In the genomic region with DNA sequence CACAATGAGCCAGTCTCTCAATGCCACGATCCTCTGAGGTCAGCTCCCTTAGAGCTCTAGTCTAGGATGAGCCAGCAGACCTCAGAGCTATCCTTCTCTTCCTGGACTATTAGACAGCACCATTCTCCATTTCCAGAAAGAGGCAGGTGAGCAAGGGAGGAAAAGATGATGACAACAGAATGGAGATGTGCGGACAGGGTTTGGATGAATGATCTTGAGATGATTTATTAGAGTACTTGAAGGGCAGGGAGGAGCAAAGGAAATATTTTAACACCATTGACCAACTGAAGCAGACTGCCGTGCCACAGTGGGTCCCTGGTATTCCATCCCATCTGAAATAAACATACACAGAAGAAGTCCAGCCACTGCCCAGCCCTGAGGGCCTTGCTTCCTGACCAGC, we compare ENCODE assay signal across 24 cellular contexts.
DNase-seq lines count a peak whose midpoint lies in the region; TF ChIP-seq lines count a peak whose summit lies in the region.
"Had no signal": no experiment of that assay in that cellular context is flagged by ENCODE, and none has a peak within 500 bp of the region (broad histone marks: within the 10 kb centered on the region; RNA-seq: fewer than 3 reads in every experiment).

No MANE protein-coding gene starts in this region.

- H3K27me3 ChIP-seq in BLaER1 treated with 17β-estradiol and CSF1 and Interleukin-3, amounts not matched to agents 10 nM and 100 nM, result no peaks in the 10 kb centered on the region
- no peaks in the 10 kb centered on the region for H3K27me3 ChIP-seq in tibial artery
- H3K27me3 ChIP-seq: BE2C had no signal

- intact Hi-C loops in tibial artery (cut with DNase I; ENCODE audit: low total_unique reads), result no loop called here

- no peak overlapping the region for H3K4me3 ChIP-seq in BLaER1 treated with 17β-estradiol and CSF1 and Interleukin-3, amounts not matched to agents 10 nM and 100 nM
- no peak overlapping the region for H3K4me3 ChIP-seq in tibial artery
- H3K4me3 ChIP-seq: A549, SK-N-MC had no signal

- H3K36me3 ChIP-seq in BLaER1 treated with 17β-estradiol and CSF1 and Interleukin-3, amounts not matched to agents 10 nM and 100 nM, result no peaks in the 10 kb centered on the region
- H3K36me3 ChIP-seq in tibial artery, result no peaks in the 10 kb centered on the region
- H3K36me3 ChIP-seq: BE2C had no signal

- H4K20me1 ChIP-seq in BLaER1 treated with 17β-estradiol and CSF1 and Interleukin-3, amounts not matched to agents 10 nM and 100 nM, result no peaks in the 10 kb centered on the region

- H3K27ac ChIP-seq in BLaER1 treated with 17β-estradiol and CSF1 and Interleukin-3, amounts not matched to agents 10 nM and 100 nM, result no peak overlapping the region
- H3K27ac ChIP-seq in RWPE1 (peak overlapping the region; percentile 41; the same call in 1 of the 2 replicates), tibial artery (peak overlapping the region; percentile 26 to 28)
- H3K27ac ChIP-seq: A549, KMS-11, SK-N-MC had no signal

- no peak overlapping the region for H3K9ac ChIP-seq in BLaER1 treated with 17β-estradiol and CSF1 and Interleukin-3, amounts not matched to agents 10 nM and 100 nM
- H3K9ac ChIP-seq: KMS-11 had no signal

- POLR2A ChIA-PET in RWPE1 (lab: Yijun Ruan, JAX; ENCODE audit: low non-redundant PET), result no interaction called here

- H3K4me2 ChIP-seq in BLaER1 treated with 17β-estradiol and CSF1 and Interleukin-3, amounts not matched to agents 10 nM and 100 nM, result peak overlapping the region in 6 of 11 experiments; percentile 18 to 48 (median 26); a peak in 10 of 22 replicates
- H3K4me2 ChIP-seq: A549, KMS-11 had no signal

- no peak for TF ChIP-seq CTCF in RWPE1 (conservative IDR thresholded peaks at IDR 0.05; ENCODE audit: low read depth)
- TF ChIP-seq CTCF in tibial artery (IDR thresholded peaks at IDR 0.05), result no peak

- H3K4me1 ChIP-seq in BLaER1 treated with 17β-estradiol and CSF1 and Interleukin-3, amounts not matched to agents 10 nM and 100 nM, result peaks cover 0 to 11% (median 8%) of the 10 kb centered on the region in 10 experiments; a peak in 10 of 20 replicates
- H3K4me1 ChIP-seq in tibial artery, result peaks cover 3 to 70% (median 32%) of the 10 kb centered on the region in 4 donors
- H3K4me1 ChIP-seq: A549, BE2C, Caco-2 had no signal

- no peak for DNase-seq in RWPE1 (ENCODE audit: low spot score)
- DNase-seq in kidney tubule cell (ENCODE audit: low spot score), result peak; percentile 78
- no peak for DNase-seq in tibial artery
- no peak for DNase-seq in cerebellum (ENCODE audit: low spot score)
- DNase-seq in NCI-H187 treated with DMSO at 0.1 percent for 48 hours (lab: John Stamatoyannopoulos, UW), result no peak
- no peak for DNase-seq in C1 segment of cervical spinal cord (lab: John Stamatoyannopoulos, UW)
- DNase-seq: BE2C; Caco-2; CD4-positive, alpha-beta memory T cell; DMS 273 treated with DMSO at 0.1 percent for 48 hours; DMS79 treated with DMSO at 0.1 percent for 48 hours; IMR-90; NCI-H1417; NCI-H1694 treated with DMSO at 0.1 percent for 48 hours; NCI-H2107; NCI-H446 treated with DMSO at 0.1 percent for 48 hours; NCI-H526 treated with DMSO at 0.1 percent for 48 hours; OCI-M1; SHP77 treated with DMSO at 0.1 percent for 48 hours; SW 1271 had no signal

- H3K9me3 ChIP-seq in BLaER1 treated with 17β-estradiol and CSF1 and Interleukin-3, amounts not matched to agents 10 nM and 100 nM (replicated peaks in 1 of 11), result no peaks in the 10 kb centered on the region
- no peaks in the 10 kb centered on the region for H3K9me3 ChIP-seq in tibial artery
- H3K9me3 ChIP-seq: A549, BE2C, Caco-2 had no signal

- CTCF ChIA-PET in RWPE1 (lab: Yijun Ruan, JAX), result interaction anchor here (0.6 kb wide), 1 partner anchor 1892 kb away, joined by 3 read pairs; no protein-coding TSS in a partner anchor

Comparison
In these comparisons a context has a peak if more than half of its experiments do, and no peak if none do; other contexts are left out.
1. H3K27ac ChIP-seq: peak in RWPE1 (single experiment) and tibial artery (2 of 2); none in BLaER1 treated with 17β-estradiol and CSF1 and Interleukin-3, amounts not matched to agents 10 nM and 100 nM (0 of 11).